In genomic region chr15:78541744-78542034, GRCh38 we compare ENCODE assay signal across 8 cellular contexts. TPM values are rescaled to one million over a fixed set of nuclear protein-coding genes. Genes with fewer than 3 reads are reported as not detected.
A peak's percentile ranks its signal among the peaks of the same experiment; 100 is the strongest.
DNase-seq lines count a peak whose midpoint lies in the region; ATAC-seq and TF ChIP-seq lines count a peak whose summit lies in the region.

No MANE protein-coding gene starts in this region.

- H3K27me3 ChIP-seq in DND-41 (ENCODE audit: insufficient read depth, low read length, poor library complexity) = no peaks in the 10 kb centered on the region
- no peaks in the 10 kb centered on the region for H3K27me3 ChIP-seq in PC-9 (ENCODE audit: insufficient read depth, low read depth)
- no peaks in the 10 kb centered on the region for H3K27me3 ChIP-seq in ovary

- H3F3A ChIP-seq in PC-9 (ENCODE audit: insufficient read depth, low read depth) = peaks cover 3% of the 10 kb centered on the region; the same call in 1 of the 2 replicates

- H3K79me2 ChIP-seq in DND-41 (ENCODE audit: insufficient read depth, low read length) = peaks cover 41% of the 10 kb centered on the region
- H3K79me2 ChIP-seq in PC-9 (ENCODE audit: low read depth) = peaks cover 31% of the 10 kb centered on the region

- H3K9me3 ChIP-seq in DND-41 (ENCODE audit: insufficient read depth, low read length, severe bottlenecking) = no peaks in the 10 kb centered on the region
- H3K9me3 ChIP-seq in PC-9 (ENCODE audit: insufficient read depth, low read depth) = no peaks in the 10 kb centered on the region
- H3K9me3 ChIP-seq in ovary = no peaks in the 10 kb centered on the region

- no peak overlapping the region for H2AFZ ChIP-seq in DND-41 (ENCODE audit: low read depth, low read length)
- no peak overlapping the region for H2AFZ ChIP-seq in PC-9

- no peaks in the 10 kb centered on the region for H3K9me2 ChIP-seq in PC-9 (ENCODE audit: insufficient read depth)

- TF ChIP-seq POLR2A in ovary (IDR thresholded peaks at IDR 0.05) = no peak

- H3K27ac ChIP-seq in DND-41 (ENCODE audit: low read length) = peak overlapping the region; percentile 100; the same call in 1 of the 2 replicates
- H3K27ac ChIP-seq in PC-9 = peak overlapping the region; percentile 73; the same call in 1 of the 2 replicates
- H3K27ac ChIP-seq in ovary = no peak overlapping the region

- H3K4me3 ChIP-seq in DND-41 (ENCODE audit: low read depth in 1 of 2, low read length in 2 of 2) (peak overlapping the region; percentile 84 to 91; a peak in 3 of 4 replicates), PC-9 (peak overlapping the region; percentile 93), epithelial cell of esophagus (ENCODE audit: low read length) (peak overlapping the region; percentile 95), ovary (peak overlapping the region; percentile 90)

- POLR2A ChIA-PET in PC-9 (lab: Charles Lee; ENCODE audit: unreplicated experiment) = no interaction called here

- no TSS peak for BruUV-seq in PC-9 (replicated peaks; lab: Mats Ljungman, UMichigan)

- DNase-seq in DND-41 (no peak), PC-9 (no peak), epithelial cell of esophagus (ENCODE audit: low read depth) (no peak), ovary (no peak), NCI-H1930 (lab: John Stamatoyannopoulos, UW) (no peak), NCI-H1436 (lab: John Stamatoyannopoulos, UW) (no peak)

- H3K4me1 ChIP-seq in DND-41 (ENCODE audit: insufficient read depth, low read length) (peaks cover 33% of the 10 kb centered on the region), PC-9 (replicated peaks; ENCODE audit: insufficient read depth) (peaks cover 15% of the 10 kb centered on the region), ovary (ENCODE audit: insufficient read depth) (peaks cover 2% of the 10 kb centered on the region)

- H3K4me2 ChIP-seq in DND-41 (ENCODE audit: insufficient read depth, low read length) = peak overlapping the region; percentile 79
- peak overlapping the region; percentile 95 for H3K4me2 ChIP-seq in PC-9

- CTCF ChIA-PET in PC-9 (lab: Charles Lee) = no interaction called here

- TF ChIP-seq CTCF in DND-41 (IDR thresholded peaks at IDR 0.05; ENCODE audit: borderline replicate concordance, extremely low read depth, low read length, poor library complexity, severe bottlenecking) (no peak), PC-9 (conservative IDR thresholded peaks at IDR 0.05) (no peak), epithelial cell of esophagus (IDR thresholded peaks at IDR 0.05; ENCODE audit: insufficient read depth, low read depth, low read length, missing control alignments) (no peak), ovary (IDR thresholded peaks at IDR 0.05) (no peak)

- intact Hi-C loops in PC-9 (cut with micrococcal nuclease; ENCODE audit: unreplicated experiment) = loop anchor here (2.0 kb wide), 1 partner anchor 23 kb away; the partner anchor contains the start of gene CHRNA5
- intact Hi-C loops in ovary (cut with DNase I) = no loop called here

- H3K36me3 ChIP-seq in DND-41 (ENCODE audit: insufficient read depth, low read length) = peaks cover 47% of the 10 kb centered on the region
- peaks cover 24% of the 10 kb centered on the region for H3K36me3 ChIP-seq in PC-9 (ENCODE audit: low read depth)
- H3K36me3 ChIP-seq in ovary = no peaks in the 10 kb centered on the region

- peak overlapping the region; percentile 98 for H3K9ac ChIP-seq in DND-41 (ENCODE audit: low read depth, low read length)

- H4K20me1 ChIP-seq in DND-41 (ENCODE audit: insufficient read depth, low read length) (peaks cover 12% of the 10 kb centered on the region; the same call in 1 of the 2 replicates), PC-9 (ENCODE audit: insufficient read depth) (no peaks in the 10 kb centered on the region)

- ATAC-seq in DND-41 (ENCODE audit: insufficient read depth, low read depth) (no peak), GM21360 (IDR thresholded peaks at IDR 0.05; ENCODE audit: unreplicated experiment) (no peak), GM18520 (IDR thresholded peaks at IDR 0.05; ENCODE audit: unreplicated experiment) (no peak)

- TF ChIP-seq EP300 in ovary (IDR thresholded peaks at IDR 0.05) = no peak

- WGBS in ovary, 3 donors = 5 to 23% (median 19%) methylated on average over 1 of the region's 1 CpG

RNA-seq across cellular contexts. Expression of gene PSMA4, which starts 1.4 kb away (rescaled TPM):
- total RNA-seq in PC-9 (2021) (142 and 230 TPM in 2 replicates), ovary (100 to 1,000 TPM in 5 of 7 donors, 10 to 100 TPM in 2; 75.4 to 123 (median 106) TPM)
- 100 to 1,000 TPM; 118 to 125 TPM for polyA plus RNA-seq in ovary

RNA-seq across cellular contexts. Expression of gene CHRNA5, which starts 23.6 kb away (rescaled TPM):
- 9.5 and 10.7 TPM in 2 replicates for total RNA-seq in PC-9 (2021)
- total RNA-seq in ovary = 1 to 10 TPM in 3 of 7 donors, under 1 TPM in 4; 0.42 to 2.2 (median 0.72) TPM
- 1 to 10 TPM in 1 of 2 donors, under 1 TPM in 1; 0.74 to 1.6 TPM for polyA plus RNA-seq in ovary

RNA-seq across cellular contexts. Expression of gene HYKK, which starts 34.3 kb away (rescaled TPM):
- 5.6 and 6.9 TPM in 2 replicates for total RNA-seq in PC-9 (2021)
- total RNA-seq in ovary = 10 to 100 TPM in 1 of 7 donors, 1 to 10 TPM in 6; 4.0 to 10.8 (median 8.7) TPM
- polyA plus RNA-seq in ovary = 1 to 10 TPM; 6.7 to 9.4 TPM

Comparison
In these comparisons a context has a peak if more than half of its experiments do, and no peak if none do; other contexts are left out.
1. H3K27ac ChIP-seq: peak in DND-41 (single experiment) and PC-9 (single experiment); none in ovary (0 of 2).
2. Peak in every context shown above with its lines, with median percentiles within 50 percentile points of each other: H3K4me3 ChIP-seq.